ENCODE assay signal across 8 cellular contexts in the genomic region with DNA sequence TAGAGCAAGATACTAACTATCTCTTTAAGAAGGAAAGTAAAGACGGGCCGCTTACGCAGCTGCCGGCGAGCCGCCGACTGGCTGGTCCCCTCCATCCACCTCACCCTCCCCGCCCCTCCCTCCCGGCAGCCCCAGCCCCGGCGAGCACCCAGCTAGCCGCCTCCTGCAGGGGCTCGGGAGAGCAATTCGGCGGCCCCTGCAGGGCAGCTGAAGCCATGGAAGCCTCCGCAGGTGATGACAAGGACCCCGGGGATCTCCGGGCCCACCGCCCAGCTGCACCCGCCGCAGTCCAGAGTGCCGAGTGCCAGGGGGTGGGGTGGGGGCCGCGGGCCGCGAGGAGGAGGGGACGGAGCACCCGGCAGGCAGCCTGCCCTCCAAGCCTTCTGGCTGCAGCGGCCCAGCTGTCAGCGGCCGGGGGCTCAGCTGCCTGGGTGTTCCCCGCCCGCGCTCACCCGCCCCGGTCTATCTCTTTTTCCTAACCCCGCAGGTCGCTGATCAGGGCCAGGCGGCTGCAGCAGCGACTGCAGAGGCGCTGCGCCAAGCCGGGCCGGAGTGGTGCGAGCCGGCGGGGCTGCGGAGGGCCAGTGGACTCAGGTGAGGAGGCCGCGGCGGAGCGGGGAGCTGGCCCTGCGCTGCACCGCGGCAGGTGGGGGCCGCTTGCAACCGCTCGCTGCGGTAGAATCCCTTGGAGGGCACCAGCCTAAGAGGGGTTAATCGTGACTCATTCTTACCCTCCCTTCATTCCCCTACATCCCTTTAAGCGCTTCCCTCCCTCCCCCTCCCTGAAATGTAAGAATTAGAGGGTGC. TPM values are rescaled to one million over a fixed set of nuclear protein-coding genes. Genes with fewer than 3 reads are reported as not detected.
A peak's percentile ranks its signal among the peaks of the same experiment; 100 is the strongest.
DNase-seq lines count a peak whose midpoint lies in the region; ATAC-seq and TF ChIP-seq lines count a peak whose summit lies in the region.

A gene with protein sequence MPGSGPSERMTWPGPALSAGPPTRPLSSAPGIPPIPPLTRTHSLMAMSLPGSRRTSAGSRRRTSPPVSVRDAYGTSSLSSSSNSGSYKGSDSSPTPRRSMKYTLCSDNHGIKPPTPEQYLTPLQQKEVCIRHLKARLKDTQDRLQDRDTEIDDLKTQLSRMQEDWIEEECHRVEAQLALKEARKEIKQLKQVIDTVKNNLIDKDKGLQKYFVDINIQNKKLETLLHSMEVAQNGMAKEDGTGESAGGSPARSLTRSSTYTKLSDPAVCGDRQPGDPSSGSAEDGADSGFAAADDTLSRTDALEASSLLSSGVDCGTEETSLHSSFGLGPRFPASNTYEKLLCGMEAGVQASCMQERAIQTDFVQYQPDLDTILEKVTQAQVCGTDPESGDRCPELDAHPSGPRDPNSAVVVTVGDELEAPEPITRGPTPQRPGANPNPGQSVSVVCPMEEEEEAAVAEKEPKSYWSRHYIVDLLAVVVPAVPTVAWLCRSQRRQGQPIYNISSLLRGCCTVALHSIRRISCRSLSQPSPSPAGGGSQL (plus strand): TSS at position 128 of the 807 bp plus-strand sequence. CDS start 29,946 bp downstream, outside the sequence.

- POLR2A ChIA-PET in WTC11 (lab: Charles Lee), result interaction anchor here (1.3 to 1.6 kb wide), 2 partner anchors 40 to 200 kb away, joined by 4 to 6 read pairs; a partner anchor contains a TSS

- H3K4me3 Mint-ChIP-seq in WTC11, result peak within 1 kb of the TSS; percentile 80

- peak within 1 kb of the TSS; percentile 58; the same call in 1 of the 2 replicates for H3K9ac ChIP-seq in iPS-20b (ENCODE audit: low read depth, low read length)
- H3K9ac ChIP-seq in skeletal muscle tissue (ENCODE audit: low read depth in 1 of 3, low read length in 3 of 3), result peak within 1 kb of the TSS; percentile 62 to 77 (median 64)

- CTCF ChIA-PET in WTC11 (lab: Charles Lee), result interaction anchor here (1.0 to 2.2 kb wide), 7 partner anchors 34 to 237 kb away, joined by 3 to 9 read pairs (median 5); a partner anchor contains a TSS

- H3K36me3 ChIP-seq in breast epithelium, result no peaks in the 10 kb centered on the region
- H3K36me3 ChIP-seq in iPS-20b (ENCODE audit: insufficient read depth, low read depth, low read length), result no peaks in the 10 kb centered on the region
- H3K36me3 ChIP-seq in skeletal muscle tissue (ENCODE audit: control insufficient read depth in 3 of 3, insufficient read depth in 3 of 3, low read length in 3 of 3), result no peaks in the 10 kb centered on the region

- H3K27ac ChIP-seq in breast epithelium (peak within 1 kb of the TSS; percentile 54 to 55), iPS-20b (ENCODE audit: low read length) (no peak within 1 kb of the TSS), skeletal muscle tissue (ENCODE audit: low read depth, low read length) (no peak within 1 kb of the TSS)

- H3K27me3 ChIP-seq in breast epithelium (no peaks in the 10 kb centered on the region), iPS-20b (ENCODE audit: insufficient read depth, low read length) (peaks cover 22% of the 10 kb centered on the region), skeletal muscle tissue (ENCODE audit: control insufficient read depth in 3 of 3, insufficient read depth in 3 of 3, low read length in 3 of 3) (no peaks in the 10 kb centered on the region)

- H3K36me3 Mint-ChIP-seq in WTC11, result no peaks in the 10 kb centered on the region

- H3K4me3 ChIP-seq in NB4 (ENCODE audit: low read depth, low read length) (peak within 1 kb of the TSS; percentile 27), breast epithelium (peak within 1 kb of the TSS; percentile 64 to 97 (median 82)), iPS-20b (ENCODE audit: low read length) (peak within 1 kb of the TSS; percentile 70), skeletal muscle tissue (ENCODE audit: low read length in 3 of 3) (peak within 1 kb of the TSS; percentile 73 to 77 (median 75))

- intact Hi-C loops in breast epithelium (cut with DNase I; ENCODE audit: low total_unique reads), result no loop called here

- TF ChIP-seq POLR2A in NB4 (IDR thresholded peaks at IDR 0.05; ENCODE audit: extremely low read depth, insufficient read length), result no peak
- no peak for TF ChIP-seq POLR2A in breast epithelium (IDR thresholded peaks at IDR 0.05)

- H3K4me1 Mint-ChIP-seq in WTC11, result peaks cover 21% of the 10 kb centered on the region

- ATAC-seq in GM19351 (IDR thresholded peaks at IDR 0.05; ENCODE audit: unreplicated experiment), result peak; percentile 87
- peak; percentile 79 for ATAC-seq in WTC11

- H3K27ac Mint-ChIP-seq in WTC11, result 0 out of 2 replicates have a peak within 1 kb of the TSS, but pooled peaks have one; percentile 48

- H3K27me3 Mint-ChIP-seq in WTC11 (ENCODE audit: low read depth), result peaks cover 26% of the 10 kb centered on the region

- DNase-seq in ACHN (peak; percentile 75), NB4 (ENCODE audit: low read depth) (peak; percentile 77), WTC11 (ENCODE audit: low spot score) (peak; percentile 67), breast epithelium (ENCODE audit: low spot score in 2 of 2) (peak in 1 of 2 donors; percentile 38), cortex of kidney (lab: John Stamatoyannopoulos, UW) (no peak)

- in situ Hi-C loops in ACHN (cut with HindIII; ENCODE audit: low pct_ligation_motif_present, low pct_unique_long_range_greater_than_20kb, low sequenced_read_pairs), result no loop called here

- H3K9me3 Mint-ChIP-seq in WTC11, result no peaks in the 10 kb centered on the region

- no peaks in the 10 kb centered on the region for H3K4me1 ChIP-seq in breast epithelium
- H3K4me1 ChIP-seq in iPS-20b (ENCODE audit: insufficient read depth, low read length), result 0 out of 2 replicates have a peak, but pooled peaks cover 4% of the 10 kb centered on the region
- peaks cover 0 to 12% (median 8%) of the 10 kb centered on the region in 3 donors for H3K4me1 ChIP-seq in skeletal muscle tissue (ENCODE audit: control insufficient read depth in 3 of 3, insufficient read depth in 3 of 3, low read length in 3 of 3)

- TF ChIP-seq CTCF in NB4 (IDR thresholded peaks at IDR 0.05; ENCODE audit: low read depth, low read length), result no peak
- no peak for TF ChIP-seq CTCF in WTC11 (IDR thresholded peaks at IDR 0.05)
- TF ChIP-seq CTCF in breast epithelium (IDR thresholded peaks at IDR 0.05), result no peak

- no peaks in the 10 kb centered on the region for H3K9me3 ChIP-seq in breast epithelium
- H3K9me3 ChIP-seq in iPS-20b (ENCODE audit: insufficient read depth, low read depth, low read length), result no peaks in the 10 kb centered on the region
- no peaks in the 10 kb centered on the region for H3K9me3 ChIP-seq in skeletal muscle tissue (ENCODE audit: control insufficient read depth in 3 of 3, low read length in 3 of 3)

TF ChIP-seq in WTC11, 78 proteins besides CTCF, POLR2A, EP300 and RAD21 (continues in another document):
- TF ChIP-seq, protein P1, sequence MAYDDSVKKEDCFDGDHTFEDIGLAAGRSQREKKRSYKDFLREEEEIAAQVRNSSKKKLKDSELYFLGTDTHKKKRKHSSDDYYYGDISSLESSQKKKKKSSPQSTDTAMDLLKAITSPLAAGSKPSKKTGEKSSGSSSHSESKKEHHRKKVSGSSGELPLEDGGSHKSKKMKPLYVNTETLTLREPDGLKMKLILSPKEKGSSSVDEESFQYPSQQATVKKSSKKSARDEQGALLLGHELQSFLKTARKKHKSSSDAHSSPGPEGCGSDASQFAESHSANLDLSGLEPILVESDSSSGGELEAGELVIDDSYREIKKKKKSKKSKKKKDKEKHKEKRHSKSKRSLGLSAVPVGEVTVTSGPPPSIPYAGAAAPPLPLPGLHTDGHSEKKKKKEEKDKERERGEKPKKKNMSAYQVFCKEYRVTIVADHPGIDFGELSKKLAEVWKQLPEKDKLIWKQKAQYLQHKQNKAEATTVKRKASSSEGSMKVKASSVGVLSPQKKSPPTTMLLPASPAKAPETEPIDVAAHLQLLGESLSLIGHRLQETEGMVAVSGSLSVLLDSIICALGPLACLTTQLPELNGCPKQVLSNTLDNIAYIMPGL (CRISPR knock-in tag; IDR thresholded peaks at IDR 0.05), result peak; percentile 37; the same call in 1 of the 2 replicates
- TF ChIP-seq ZNF396 (CRISPR knock-in tag; IDR thresholded peaks at IDR 0.05; ENCODE audit: borderline replicate concordance), result no peak
- no peak for TF ChIP-seq JUN (CRISPR knock-in tag; IDR thresholded peaks at IDR 0.05)
- no peak for TF ChIP-seq RELA (CRISPR knock-in tag; IDR thresholded peaks at IDR 0.05; ENCODE audit: borderline replicate concordance)
- 0 out of 2 replicates have a peak, but pooled peaks have one; percentile 6 for TF ChIP-seq SP1 (CRISPR knock-in tag; conservative IDR thresholded peaks at IDR 0.05)
- TF ChIP-seq, protein P2, sequence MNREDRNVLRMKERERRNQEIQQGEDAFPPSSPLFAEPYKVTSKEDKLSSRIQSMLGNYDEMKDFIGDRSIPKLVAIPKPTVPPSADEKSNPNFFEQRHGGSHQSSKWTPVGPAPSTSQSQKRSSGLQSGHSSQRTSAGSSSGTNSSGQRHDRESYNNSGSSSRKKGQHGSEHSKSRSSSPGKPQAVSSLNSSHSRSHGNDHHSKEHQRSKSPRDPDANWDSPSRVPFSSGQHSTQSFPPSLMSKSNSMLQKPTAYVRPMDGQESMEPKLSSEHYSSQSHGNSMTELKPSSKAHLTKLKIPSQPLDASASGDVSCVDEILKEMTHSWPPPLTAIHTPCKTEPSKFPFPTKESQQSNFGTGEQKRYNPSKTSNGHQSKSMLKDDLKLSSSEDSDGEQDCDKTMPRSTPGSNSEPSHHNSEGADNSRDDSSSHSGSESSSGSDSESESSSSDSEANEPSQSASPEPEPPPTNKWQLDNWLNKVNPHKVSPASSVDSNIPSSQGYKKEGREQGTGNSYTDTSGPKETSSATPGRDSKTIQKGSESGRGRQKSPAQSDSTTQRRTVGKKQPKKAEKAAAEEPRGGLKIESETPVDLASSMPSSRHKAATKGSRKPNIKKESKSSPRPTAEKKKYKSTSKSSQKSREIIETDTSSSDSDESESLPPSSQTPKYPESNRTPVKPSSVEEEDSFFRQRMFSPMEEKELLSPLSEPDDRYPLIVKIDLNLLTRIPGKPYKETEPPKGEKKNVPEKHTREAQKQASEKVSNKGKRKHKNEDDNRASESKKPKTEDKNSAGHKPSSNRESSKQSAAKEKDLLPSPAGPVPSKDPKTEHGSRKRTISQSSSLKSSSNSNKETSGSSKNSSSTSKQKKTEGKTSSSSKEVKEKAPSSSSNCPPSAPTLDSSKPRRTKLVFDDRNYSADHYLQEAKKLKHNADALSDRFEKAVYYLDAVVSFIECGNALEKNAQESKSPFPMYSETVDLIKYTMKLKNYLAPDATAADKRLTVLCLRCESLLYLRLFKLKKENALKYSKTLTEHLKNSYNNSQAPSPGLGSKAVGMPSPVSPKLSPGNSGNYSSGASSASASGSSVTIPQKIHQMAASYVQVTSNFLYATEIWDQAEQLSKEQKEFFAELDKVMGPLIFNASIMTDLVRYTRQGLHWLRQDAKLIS (CRISPR knock-in tag; IDR thresholded peaks at IDR 0.05; ENCODE audit: borderline replicate concordance), result no peak
- 0 out of 2 replicates have a peak, but pooled peaks have one; percentile 23 for TF ChIP-seq CREM (CRISPR knock-in tag; IDR thresholded peaks at IDR 0.05)
- no peak for TF ChIP-seq TEAD4 (CRISPR knock-in tag; IDR thresholded peaks at IDR 0.05)
- TF ChIP-seq GTF2I (CRISPR knock-in tag; conservative IDR thresholded peaks at IDR 0.05), result no peak
- no peak for TF ChIP-seq SOX15 (CRISPR knock-in tag; IDR thresholded peaks at IDR 0.05)

RNA-seq across cellular contexts. Expression of the gene that starts here (rescaled TPM):
- total RNA-seq in WTC11 (2021), result 3.5 to 4.4 TPM (median 3.6 TPM) in 3 replicates
- total RNA-seq in breast epithelium, result 1 to 10 TPM; 2.3 to 4.0 (median 3.5) TPM
- 3.7 TPM for total RNA-seq in skeletal muscle tissue

Comparison
In these comparisons a context has a peak if more than half of its experiments do, and no peak if none do; other contexts are left out.
1. H3K4me3 ChIP-seq: peak in every context shown above with its lines; median percentile 82 in breast epithelium; 75 in skeletal muscle tissue; 70 in iPS-20b; 27 in NB4.
2. H3K27ac ChIP-seq: peak in breast epithelium (2 of 2); none in iPS-20b (single experiment) and skeletal muscle tissue (single experiment).